In genomic region chr11:11313902-11314692, GRCh38 we compare ENCODE assay signal across 1 cellular context.
TF ChIP-seq lines count a peak whose summit lies in the region.

No MANE protein-coding gene starts in this region.

TF ChIP-seq in IMR-90, 13 proteins besides CTCF, POLR2A, EP300 and RAD21 (continued from another document):
- TF ChIP-seq RCOR1 (IDR thresholded peaks at IDR 0.05; ENCODE audit: insufficient replicate concordance, low read length) (no peak), CEBPB (IDR thresholded peaks at IDR 0.05; ENCODE audit: low read depth, low read length) (no peak), MXI1 (IDR thresholded peaks at IDR 0.05; ENCODE audit: borderline replicate concordance, low read depth, low read length) (no peak), SMC3 (IDR thresholded peaks at IDR 0.05; ENCODE audit: low read depth, low read length) (no peak), MAZ (IDR thresholded peaks at IDR 0.05; ENCODE audit: borderline replicate concordance, low read depth, low read length) (no peak), CHD1 (IDR thresholded peaks at IDR 0.05; ENCODE audit: low read depth, low read length) (no peak)
- TF ChIP-seq, protein P1, sequence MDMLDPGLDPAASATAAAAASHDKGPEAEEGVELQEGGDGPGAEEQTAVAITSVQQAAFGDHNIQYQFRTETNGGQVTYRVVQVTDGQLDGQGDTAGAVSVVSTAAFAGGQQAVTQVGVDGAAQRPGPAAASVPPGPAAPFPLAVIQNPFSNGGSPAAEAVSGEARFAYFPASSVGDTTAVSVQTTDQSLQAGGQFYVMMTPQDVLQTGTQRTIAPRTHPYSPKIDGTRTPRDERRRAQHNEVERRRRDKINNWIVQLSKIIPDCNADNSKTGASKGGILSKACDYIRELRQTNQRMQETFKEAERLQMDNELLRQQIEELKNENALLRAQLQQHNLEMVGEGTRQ (IDR thresholded peaks at IDR 0.05; ENCODE audit: low read depth, low read length) = no peak
